1 cellular context compared by ENCODE assay signal in the genomic region with DNA sequence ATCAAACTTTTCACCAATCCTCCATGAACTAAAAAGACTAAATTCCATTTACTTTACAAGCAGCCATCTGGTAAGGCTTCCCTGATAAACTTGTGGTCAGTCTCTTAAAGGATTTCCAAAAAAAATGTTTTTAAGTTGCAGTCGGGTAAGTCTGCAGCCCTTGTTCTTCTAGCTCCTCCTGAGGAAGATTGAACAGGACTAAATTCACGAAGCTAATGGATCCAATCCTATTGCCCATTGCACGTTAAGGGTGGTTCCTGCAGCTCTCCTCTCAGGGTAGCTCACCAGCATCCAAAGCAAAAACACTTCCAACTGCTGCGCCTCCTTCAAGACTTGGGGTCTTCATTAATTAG.
TF ChIP-seq lines count a peak whose summit lies in the region.

No MANE protein-coding gene starts in this region.

TF ChIP-seq in GM12891, 5 proteins besides CTCF, POLR2A, EP300 and RAD21:
- TF ChIP-seq SPI1 (IDR thresholded peaks at IDR 0.05; ENCODE audit: low read depth, low read length): no peak
- no peak for TF ChIP-seq POU2F2 (IDR thresholded peaks at IDR 0.05; ENCODE audit: low read depth, low read length)
- no peak for TF ChIP-seq TAF1 (IDR thresholded peaks at IDR 0.05; ENCODE audit: low read depth, low read length)
- no peak for TF ChIP-seq POLR2AphosphoS5 (IDR thresholded peaks at IDR 0.05; ENCODE audit: low read depth, low read length)
- TF ChIP-seq PAX5 (IDR thresholded peaks at IDR 0.05; ENCODE audit: insufficient read depth, low read length, severe bottlenecking): no peak
TF ChIP-seq in GM12891: peak in this region for 0.
